1 cellular context compared by ENCODE assay signal in genomic region chr5:119378075-119378699, GRCh38.
TF ChIP-seq lines count a peak whose summit lies in the region.

No MANE protein-coding gene starts in this region.

TF ChIP-seq in SK-N-SH treated with all-trans-retinoic acid at 6 μM for 48 hours, 23 proteins besides CTCF, POLR2A, EP300 and RAD21 (continued from another document):
- TF ChIP-seq, protein P1, sequence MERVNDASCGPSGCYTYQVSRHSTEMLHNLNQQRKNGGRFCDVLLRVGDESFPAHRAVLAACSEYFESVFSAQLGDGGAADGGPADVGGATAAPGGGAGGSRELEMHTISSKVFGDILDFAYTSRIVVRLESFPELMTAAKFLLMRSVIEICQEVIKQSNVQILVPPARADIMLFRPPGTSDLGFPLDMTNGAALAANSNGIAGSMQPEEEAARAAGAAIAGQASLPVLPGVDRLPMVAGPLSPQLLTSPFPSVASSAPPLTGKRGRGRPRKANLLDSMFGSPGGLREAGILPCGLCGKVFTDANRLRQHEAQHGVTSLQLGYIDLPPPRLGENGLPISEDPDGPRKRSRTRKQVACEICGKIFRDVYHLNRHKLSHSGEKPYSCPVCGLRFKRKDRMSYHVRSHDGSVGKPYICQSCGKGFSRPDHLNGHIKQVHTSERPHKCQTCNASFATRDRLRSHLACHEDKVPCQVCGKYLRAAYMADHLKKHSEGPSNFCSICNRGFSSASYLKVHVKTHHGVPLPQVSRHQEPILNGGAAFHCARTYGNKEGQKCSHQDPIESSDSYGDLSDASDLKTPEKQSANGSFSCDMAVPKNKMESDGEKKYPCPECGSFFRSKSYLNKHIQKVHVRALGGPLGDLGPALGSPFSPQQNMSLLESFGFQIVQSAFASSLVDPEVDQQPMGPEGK (CRISPR knock-in tag; IDR thresholded peaks at IDR 0.05; ENCODE audit: borderline replicate concordance) = no peak
- TF ChIP-seq ZNF565 (CRISPR knock-in tag; conservative IDR thresholded peaks at IDR 0.05; ENCODE audit: low read depth) = no peak
- TF ChIP-seq RARB (CRISPR knock-in tag; IDR thresholded peaks at IDR 0.05) = no peak
- TF ChIP-seq, protein P2, sequence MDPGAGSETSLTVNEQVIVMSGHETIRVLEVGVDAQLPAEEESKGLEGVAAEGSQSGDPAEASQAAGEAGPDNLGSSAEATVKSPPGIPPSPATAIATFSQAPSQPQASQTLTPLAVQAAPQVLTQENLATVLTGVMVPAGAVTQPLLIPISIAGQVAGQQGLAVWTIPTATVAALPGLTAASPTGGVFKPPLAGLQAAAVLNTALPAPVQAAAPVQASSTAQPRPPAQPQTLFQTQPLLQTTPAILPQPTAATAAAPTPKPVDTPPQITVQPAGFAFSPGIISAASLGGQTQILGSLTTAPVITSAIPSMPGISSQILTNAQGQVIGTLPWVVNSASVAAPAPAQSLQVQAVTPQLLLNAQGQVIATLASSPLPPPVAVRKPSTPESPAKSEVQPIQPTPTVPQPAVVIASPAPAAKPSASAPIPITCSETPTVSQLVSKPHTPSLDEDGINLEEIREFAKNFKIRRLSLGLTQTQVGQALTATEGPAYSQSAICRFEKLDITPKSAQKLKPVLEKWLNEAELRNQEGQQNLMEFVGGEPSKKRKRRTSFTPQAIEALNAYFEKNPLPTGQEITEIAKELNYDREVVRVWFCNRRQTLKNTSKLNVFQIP (CRISPR knock-in tag; IDR thresholded peaks at IDR 0.05; ENCODE audit: borderline replicate concordance, low read depth) = no peak
- no peak for TF ChIP-seq ARNTL (CRISPR knock-in tag; IDR thresholded peaks at IDR 0.05; ENCODE audit: borderline replicate concordance, low read depth)
- TF ChIP-seq ISL1 (CRISPR knock-in tag; IDR thresholded peaks at IDR 0.05) = no peak
- TF ChIP-seq GLIS3 (CRISPR knock-in tag; IDR thresholded peaks at IDR 0.05) = no peak
